ENCODE assay signal across 25 cellular contexts in genomic region chr12:112913038-112913688, GRCh38.
"Had no signal": no experiment of that assay in that cellular context is flagged by ENCODE, and none has a peak within 500 bp of the region (broad histone marks: within the 10 kb centered on the region; RNA-seq: fewer than 3 reads in every experiment).

No MANE protein-coding gene starts in this region.

- H3K4me1 ChIP-seq: parathyroid adenoma, psoas muscle, tibial artery, uterus had no signal

- H2AFZ ChIP-seq: hepatocyte, parathyroid adenoma had no signal

- H3K9me3 ChIP-seq: right lobe of liver had no signal

- H3K4me2 ChIP-seq: hepatocyte had no signal

- H3K27me3 Mint-ChIP-seq: stimulated activated memory B cell treated with anti-CD40 and anti-IgM and Interleukin-4, amounts not matched to agents 10 μg/mL and 1 μg/mL and 100 μg/mL, for 72 hours; stimulated activated naive CD8-positive, alpha-beta T cell treated with anti-CD3 and anti-CD28 coated beads, Interleukin-15, Interleukin-2, amounts not matched to agents 100 ng/mL and 50 ng/mL, for 24 hours had no signal

- H3K79me2 ChIP-seq: parathyroid adenoma had no signal

- H3K4me3 ChIP-seq: hepatocyte, left ventricle myocardium inferior, lower lobe of right lung, psoas muscle, right lobe of liver, tibial artery, upper lobe of left lung, uterus had no signal

- H3K4me1 Mint-ChIP-seq: nephron had no signal

- DNase-seq: dermis blood vessel endothelial cell; erythroblast; foreskin keratinocyte; head of caudate nucleus; kidney; left cardiac atrium; left ventricle myocardium inferior; lower lobe of right lung; mesenchymal stem cell; midbrain; psoas muscle; retina; right lobe of liver; stimulated activated CD4-positive, alpha-beta T cell treated with anti-CD3 and anti-CD28 coated beads, Interleukin-15, amount 100 ng/mL, for 24 hours; stimulated activated CD4-positive, alpha-beta T cell treated with anti-CD3 and anti-CD28 coated beads, Interleukin-1b, Interleukin-23, amount 100 ng/mL, for 48 hours; stimulated activated CD4-positive, alpha-beta T cell treated with anti-CD3 and anti-CD28 coated beads, Interleukin-4, amount 100 ng/mL, for 24 hours; tibial artery; upper lobe of left lung; uterus had no signal

- H3K4me3 Mint-ChIP-seq: nephron; stimulated activated memory B cell treated with anti-CD40 and anti-IgM and Interleukin-4, amounts not matched to agents 10 μg/mL and 1 μg/mL and 100 μg/mL, for 72 hours; stimulated activated naive CD8-positive, alpha-beta T cell treated with anti-CD3 and anti-CD28 coated beads, Interleukin-15, Interleukin-2, amounts not matched to agents 100 ng/mL and 50 ng/mL, for 24 hours had no signal

- H3K27me3 ChIP-seq: foreskin keratinocyte, hepatocyte, right lobe of liver, tibial artery, upper lobe of left lung, uterus had no signal

- H3K27ac Mint-ChIP-seq: nephron; stimulated activated memory B cell treated with anti-CD40 and anti-IgM and Interleukin-4, amounts not matched to agents 10 μg/mL and 1 μg/mL and 100 μg/mL, for 72 hours; stimulated activated naive CD8-positive, alpha-beta T cell treated with anti-CD3 and anti-CD28 coated beads, Interleukin-15, Interleukin-2, amounts not matched to agents 100 ng/mL and 50 ng/mL, for 24 hours had no signal

- H3K27ac ChIP-seq: foreskin keratinocyte, hepatocyte, left ventricle myocardium inferior, lower lobe of right lung, parathyroid adenoma, psoas muscle, right lobe of liver, tibial artery, upper lobe of left lung, uterus had no signal

- ATAC-seq: foreskin keratinocyte; left cardiac atrium; lower lobe of right lung; psoas muscle; right lobe of liver; stimulated activated memory B cell treated with anti-CD40 and anti-IgM and Interleukin-4, amounts not matched to agents 10 μg/mL and 1 μg/mL and 100 μg/mL, for 72 hours had no signal

- H3K36me3 ChIP-seq: uterus had no signal

- FAIRE-seq: endothelial cell of umbilical vein, kidney had no signal

- H3K9ac ChIP-seq: parathyroid adenoma had no signal
